23 cellular contexts compared by ENCODE assay signal in the genomic region with DNA sequence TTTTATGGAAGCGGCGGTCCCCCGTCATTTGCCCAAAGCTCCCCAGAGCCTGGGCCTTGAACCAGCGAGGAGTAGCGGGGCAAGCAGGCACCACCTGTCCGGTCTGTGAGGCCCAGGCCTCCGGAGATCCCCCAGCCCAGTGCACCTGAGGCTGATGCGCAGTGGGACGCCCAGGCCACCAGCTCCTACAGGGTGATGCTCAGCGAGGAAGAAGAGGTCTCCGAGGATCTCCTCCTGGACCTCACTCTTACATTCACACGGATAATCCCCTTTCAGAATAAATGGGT.
DNase-seq lines count a peak whose midpoint lies in the region; TF ChIP-seq lines count a peak whose summit lies in the region.
"Had no signal": no experiment of that assay in that cellular context is flagged by ENCODE, and none has a peak within 500 bp of the region (broad histone marks: within the 10 kb centered on the region; RNA-seq: fewer than 3 reads in every experiment).

No MANE protein-coding gene starts in this region.

- H3K27ac Mint-ChIP-seq in neural crest cell (ENCODE audit: unreplicated experiment) (peak overlapping the region; percentile 60), type B pancreatic cell (no peak overlapping the region)
- H3K27ac Mint-ChIP-seq: HFFc6 had no signal

- H3K9me3 ChIP-seq in Karpas-422 (ENCODE audit: low read length): no peaks in the 10 kb centered on the region

- no peak overlapping the region for H3K27ac ChIP-seq in Karpas-422 (ENCODE audit: low read length)
- H3K27ac ChIP-seq: RWPE1 had no signal

- no peaks in the 10 kb centered on the region for H3K9me2 ChIP-seq in Karpas-422 (replicated peaks; ENCODE audit: insufficient read depth, low read length)

- H3K79me2 ChIP-seq in Karpas-422 (ENCODE audit: low read length): no peaks in the 10 kb centered on the region

- H3K4me1 Mint-ChIP-seq in neural crest cell (peaks cover 16% of the 10 kb centered on the region), type B pancreatic cell (ENCODE audit: unreplicated experiment) (peaks cover 7% of the 10 kb centered on the region)

- DNase-seq in D341Med (ENCODE audit: low spot score): peak; percentile 4
- peak; percentile 23 for DNase-seq in activated CD8-positive, alpha-beta memory T cell treated with anti-CD3 and anti-CD28 coated beads, Interleukin-2, amount 50 U/mL, for 48 hours
- DNase-seq in neural crest cell (ENCODE audit: low read depth, low spot score): no peak
- peak; percentile 57 for DNase-seq in type B pancreatic cell (ENCODE audit: extremely low spot score, unreplicated experiment)
- DNase-seq in A172 (ENCODE audit: low spot score): no peak
- DNase-seq in Karpas-422: no peak
- DNase-seq in NCI-H526 treated with DMSO at 0.1 percent for 48 hours (lab: John Stamatoyannopoulos, UW): no peak
- DNase-seq: AML-193, COR-L47, DMS153, GDM1, H7, HFFc6, KG1, MV-4-11, NCI-H1417, NCI-H187, NCI-H2107, NCI-H510A treated with DMSO at 0.1 percent for 48 hours, NCI-H82, PC-3, SIG-M5 had no signal

- no peaks in the 10 kb centered on the region for H3K36me3 Mint-ChIP-seq in neural crest cell (ENCODE audit: low read depth)
- H3K36me3 Mint-ChIP-seq in type B pancreatic cell: no peaks in the 10 kb centered on the region

- peaks cover 3% of the 10 kb centered on the region for H3K9me3 Mint-ChIP-seq in neural crest cell
- peaks cover 6% of the 10 kb centered on the region for H3K9me3 Mint-ChIP-seq in type B pancreatic cell

- H3K4me3 Mint-ChIP-seq in neural crest cell (no peak overlapping the region), type B pancreatic cell (no peak overlapping the region)
- H3K4me3 Mint-ChIP-seq: HFFc6 had no signal

- no peak overlapping the region for H3K4me2 ChIP-seq in Karpas-422 (ENCODE audit: low read depth, low read length, poor library complexity, severe bottlenecking)

- no peaks in the 10 kb centered on the region for H3K36me3 ChIP-seq in Karpas-422 (ENCODE audit: insufficient read depth, low read length)

- no peaks in the 10 kb centered on the region for H3K4me1 ChIP-seq in Karpas-422 (ENCODE audit: low read length)

- H3K9ac ChIP-seq in Karpas-422 (ENCODE audit: low read length): no peak overlapping the region

- H4K20me1 ChIP-seq in Karpas-422 (ENCODE audit: insufficient read depth, low read depth, low read length): no peaks in the 10 kb centered on the region

- no peak for TF ChIP-seq CTCF in neural crest cell (conservative IDR thresholded peaks at IDR 0.05)
- no peak for TF ChIP-seq CTCF in type B pancreatic cell (conservative IDR thresholded peaks at IDR 0.05)

- H2AFZ ChIP-seq in Karpas-422 (ENCODE audit: low read length): no peak overlapping the region

- peaks cover 3% of the 10 kb centered on the region for H3K27me3 Mint-ChIP-seq in neural crest cell (ENCODE audit: low read depth)
- H3K27me3 Mint-ChIP-seq in type B pancreatic cell: peaks cover 10% of the 10 kb centered on the region

- H3K4me3 ChIP-seq in Karpas-422 (ENCODE audit: low read length): no peak overlapping the region

- no peaks in the 10 kb centered on the region; the same call in 1 of the 2 replicates for H3K27me3 ChIP-seq in Karpas-422 (ENCODE audit: low read length)

Comparison
In these comparisons a context has a peak if more than half of its experiments do, and no peak if none do; other contexts are left out.
1. DNase-seq: peak in D341Med (single experiment), activated CD8-positive, alpha-beta memory T cell treated with anti-CD3 and anti-CD28 coated beads, Interleukin-2, amount 50 U/mL, for 48 hours (single experiment) and type B pancreatic cell (single experiment); none in neural crest cell (single experiment), A172 (single experiment), Karpas-422 (single experiment) and NCI-H526 treated with DMSO at 0.1 percent for 48 hours (single experiment).